ENCODE assay signal across 10 cellular contexts in the genomic region with DNA sequence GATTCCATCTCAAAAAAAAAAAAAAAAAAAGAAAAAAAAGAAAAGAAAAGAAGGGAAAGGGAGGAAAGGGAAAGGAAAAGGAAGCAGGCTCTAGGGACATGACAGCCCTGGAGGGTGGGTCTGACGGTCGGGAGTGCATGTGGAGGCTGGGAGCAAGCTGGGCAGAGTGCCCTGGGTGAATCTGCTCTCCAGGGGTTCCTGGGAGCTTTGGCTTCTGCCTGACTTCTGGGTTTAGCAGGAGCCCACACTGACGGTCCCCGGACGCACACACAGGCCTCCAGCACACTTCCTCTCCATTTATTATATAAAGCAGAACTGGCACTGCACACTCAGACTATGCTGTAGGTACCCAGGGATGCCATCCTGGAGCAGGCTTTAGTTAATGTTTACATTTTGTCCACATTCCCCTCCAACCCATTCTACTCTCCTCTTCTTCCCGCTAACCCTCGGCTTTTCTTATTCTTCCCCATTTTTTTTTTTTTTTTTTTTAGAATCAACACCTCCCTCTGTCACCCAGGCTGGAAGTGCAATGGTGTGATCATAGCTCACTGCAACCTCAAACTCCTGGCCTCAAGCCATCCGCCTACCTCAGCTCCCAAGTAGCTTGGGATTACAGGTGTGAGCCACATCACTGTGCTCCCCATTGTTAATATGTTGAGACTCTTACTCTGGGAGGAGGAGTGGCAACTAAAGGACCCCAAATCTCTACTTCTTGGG.
A peak's percentile ranks its signal among the peaks of the same experiment; 100 is the strongest.
DNase-seq lines count a peak whose midpoint lies in the region; ATAC-seq and TF ChIP-seq lines count a peak whose summit lies in the region.
"Had no signal": no experiment of that assay in that cellular context is flagged by ENCODE, and none has a peak within 500 bp of the region (broad histone marks: within the 10 kb centered on the region; RNA-seq: fewer than 3 reads in every experiment).

No MANE protein-coding gene starts in this region.

- BruUV-seq in PC-9 (replicated peaks; lab: Mats Ljungman, UMichigan) = no TSS peak

- H3K4me3 ChIP-seq in GM23248 = 0 out of 2 replicates have a peak overlapping the region, but pooled peaks have one; percentile 18
- H3K4me3 ChIP-seq in PC-9 = peak overlapping the region; percentile 28; the same call in 1 of the 2 replicates
- no peak overlapping the region for H3K4me3 ChIP-seq in skin epidermis
- H3K4me3 ChIP-seq: ovary had no signal

- H3K79me2 ChIP-seq in GM23248 (ENCODE audit: insufficient read depth) (no peaks in the 10 kb centered on the region), PC-9 (ENCODE audit: low read depth) (no peaks in the 10 kb centered on the region)

- H3F3A ChIP-seq in GM23248 (ENCODE audit: insufficient read depth) = peaks cover 44% of the 10 kb centered on the region
- peaks cover 57% of the 10 kb centered on the region for H3F3A ChIP-seq in PC-9 (ENCODE audit: insufficient read depth, low read depth)

- TF ChIP-seq CTCF in PC-9 (conservative IDR thresholded peaks at IDR 0.05) (no peak), foreskin keratinocyte (conservative IDR thresholded peaks at IDR 0.05) (no peak)

- H2AFZ ChIP-seq in GM23248 (peak overlapping the region; percentile 35), PC-9 (no peak overlapping the region)

- in situ Hi-C loops in GM23248 (cut with MboI) = no loop called here

- H3K27me3 ChIP-seq in GM23248 (replicated peaks; ENCODE audit: insufficient read depth) = no peaks in the 10 kb centered on the region
- H3K27me3 ChIP-seq in PC-9 (ENCODE audit: insufficient read depth, low read depth) = no peaks in the 10 kb centered on the region
- no peaks in the 10 kb centered on the region for H3K27me3 ChIP-seq in foreskin keratinocyte
- H3K27me3 ChIP-seq: ovary had no signal

- no peaks in the 10 kb centered on the region for H3K36me3 ChIP-seq in GM23248 (ENCODE audit: low read depth)
- H3K36me3 ChIP-seq in PC-9 (ENCODE audit: low read depth) = no peaks in the 10 kb centered on the region
- H3K36me3 ChIP-seq: ovary had no signal

- H3K9me3 ChIP-seq in GM23248 (ENCODE audit: low read depth) (no peaks in the 10 kb centered on the region), PC-9 (ENCODE audit: insufficient read depth, low read depth) (no peaks in the 10 kb centered on the region)
- H3K9me3 ChIP-seq: ovary had no signal

- H3K9me2 ChIP-seq in GM23248 (ENCODE audit: insufficient read depth) (no peaks in the 10 kb centered on the region), PC-9 (ENCODE audit: insufficient read depth) (no peaks in the 10 kb centered on the region)

- CTCF ChIA-PET in PC-9 (lab: Charles Lee) = interaction anchor here (0.6 to 1.6 kb wide), 8 partner anchors 80 to 238 kb away, joined by 3 to 16 read pairs (median 4); partner anchors contain the start of gene SERTAD2

- peak; percentile 70 for ATAC-seq in foreskin keratinocyte
- ATAC-seq in GM19035 (IDR thresholded peaks at IDR 0.05; ENCODE audit: unreplicated experiment) = no peak
- no peak for ATAC-seq in GM19023 (IDR thresholded peaks at IDR 0.05; ENCODE audit: unreplicated experiment)

- no peaks in the 10 kb centered on the region for H4K20me1 ChIP-seq in GM23248 (ENCODE audit: insufficient read depth)
- no peaks in the 10 kb centered on the region for H4K20me1 ChIP-seq in PC-9 (ENCODE audit: insufficient read depth)

- H3K27ac ChIP-seq in GM23248 = peak overlapping the region; percentile 94
- peak overlapping the region; percentile 94 for H3K27ac ChIP-seq in PC-9
- peak overlapping the region; percentile 90 for H3K27ac ChIP-seq in foreskin keratinocyte
- peak overlapping the region in 20 of 21 experiments; percentile 9 to 87 (median 69) for H3K27ac ChIP-seq in skin epidermis
- H3K27ac ChIP-seq: ovary had no signal

- intact Hi-C loops in PC-9 (cut with micrococcal nuclease; ENCODE audit: unreplicated experiment) = loop anchor here (1.0 to 10.0 kb wide), 4 partner anchors 21 to 563 kb away; no protein-coding TSS in a partner anchor

- POLR2A ChIA-PET in PC-9 (lab: Charles Lee; ENCODE audit: unreplicated experiment) = interaction anchor here (0.6 to 1.6 kb wide), 10 partner anchors 21 to 292 kb away, joined by 4 to 14 read pairs (median 8); partner anchors contain the start of genes RAB1A and SERTAD2

- peak overlapping the region; percentile 62 for H3K4me2 ChIP-seq in GM23248 (ENCODE audit: unreplicated experiment)
- peak overlapping the region; percentile 80 for H3K4me2 ChIP-seq in PC-9

- 35 to 39% methylated on average over 8 of the region's 8 CpGs for WGBS in GM23248 (ENCODE audit: low coverage in 1 of 2, low lambda C conversion rate in 2 of 2, missing lambda C conversion rate in 2 of 2), 2 experiments

- peaks cover 49% of the 10 kb centered on the region for H3K4me1 ChIP-seq in GM23248 (ENCODE audit: insufficient read depth)
- peaks cover 66% of the 10 kb centered on the region for H3K4me1 ChIP-seq in PC-9 (replicated peaks; ENCODE audit: insufficient read depth)
- peaks cover 7% of the 10 kb centered on the region for H3K4me1 ChIP-seq in foreskin keratinocyte

- H3K9ac ChIP-seq in GM23248 = peak overlapping the region; percentile 75

- peak; percentile 83 for DNase-seq in GM23248
- DNase-seq in PC-9 = peak; percentile 75 to 87
- peak; percentile 89 to 93 for DNase-seq in foreskin keratinocyte
- no peak for DNase-seq in middle frontal gyrus (ENCODE audit: extremely low spot score, low spot score)
- no peak for DNase-seq in activated CD4-positive, alpha-beta T cell treated with anti-CD3 and anti-CD28 coated beads for 1 hour
- DNase-seq: NCI-H526 had no signal

Comparison
In these comparisons a context has a peak if more than half of its experiments do, and no peak if none do; other contexts are left out.
1. DNase-seq: peak in GM23248 (single experiment), PC-9 (2 of 2) and foreskin keratinocyte (2 of 2); none in middle frontal gyrus (single experiment) and activated CD4-positive, alpha-beta T cell treated with anti-CD3 and anti-CD28 coated beads for 1 hour (single experiment).
2. H3K4me3 ChIP-seq: peak in GM23248 (single experiment) and PC-9 (single experiment); none in skin epidermis (0 of 7).
3. Peak in every context shown above with its lines, with median percentiles within 50 percentile points of each other: H3K27ac ChIP-seq.